8 cellular contexts compared by ENCODE assay signal in the genomic region with DNA sequence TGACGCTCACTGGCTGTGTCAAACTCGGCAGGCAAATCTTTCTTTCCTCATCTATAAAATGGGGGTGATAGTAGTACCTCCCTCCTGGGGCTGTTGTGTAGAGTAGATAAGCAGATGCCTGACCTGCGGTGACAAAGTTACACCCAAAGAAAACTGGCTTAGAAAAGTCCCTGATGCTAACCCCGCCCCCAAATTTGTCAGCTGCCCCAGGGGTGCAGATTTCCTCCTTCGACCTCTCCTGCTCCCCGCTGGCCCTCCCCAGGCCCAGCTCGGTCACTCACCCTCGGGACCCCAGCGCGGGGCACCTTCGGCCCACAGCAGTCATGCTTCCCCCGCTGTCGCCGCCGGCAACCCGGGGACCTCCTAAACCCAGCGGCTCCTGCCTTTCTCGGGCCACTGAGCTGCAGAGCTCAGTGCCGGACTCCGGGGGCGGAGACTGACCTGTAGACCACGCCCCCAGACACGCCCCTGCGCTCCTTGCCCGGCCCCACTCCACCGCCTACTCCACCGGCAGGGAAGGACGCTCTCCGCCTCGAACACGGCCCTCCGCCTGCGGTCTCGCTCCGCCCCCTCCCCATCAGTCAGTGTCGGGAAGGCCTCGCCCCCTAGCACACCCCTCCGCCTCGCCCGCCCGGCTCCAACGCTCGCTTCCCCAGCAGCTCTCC. TPM values are rescaled to one million over a fixed set of nuclear protein-coding genes. Genes with fewer than 3 reads are reported as not detected.
DNase-seq lines count a peak whose midpoint lies in the region; ATAC-seq and TF ChIP-seq lines count a peak whose summit lies in the region.

No MANE protein-coding gene starts in this region.

- DNase-seq in NCI-H1105 treated with DMSO at 0.1 percent for 48 hours (lab: John Stamatoyannopoulos, UW) (peak; percentile 93), SW 1271 (lab: John Stamatoyannopoulos, UW) (peak; percentile 91 to 97), adipocyte (ENCODE audit: low read depth) (peak; percentile 97), heart left ventricle (peak; percentile 98 to 100 (median 99)), trophoblast cell (peak; percentile 98), transverse colon (peak; percentile 99)

- no peak overlapping the region for H4K8ac ChIP-seq in trophoblast cell (ENCODE audit: low read depth, low read length)

- H3K27ac ChIP-seq in heart left ventricle (peak overlapping the region; percentile 70 to 96 (median 84)), trophoblast cell (ENCODE audit: low read depth, low read length) (no peak overlapping the region), transverse colon (peak overlapping the region; percentile 62 to 81 (median 76))

- peak overlapping the region; percentile 54 for H3K9ac ChIP-seq in adipocyte (ENCODE audit: low read length)
- H3K9ac ChIP-seq in trophoblast cell (ENCODE audit: low read length): no peak overlapping the region

- H3K36me3 ChIP-seq in adipocyte (ENCODE audit: control insufficient read depth, insufficient read depth, low read length, severe bottlenecking) (no peaks in the 10 kb centered on the region), heart left ventricle (peaks cover 0 to 24% (median 8%) of the 10 kb centered on the region in 9 donors), trophoblast cell (ENCODE audit: control insufficient read depth in 1 of 2, insufficient read depth in 2 of 2, low read length in 2 of 2) (no peaks in the 10 kb centered on the region), transverse colon (no peaks in the 10 kb centered on the region)

- peaks cover 6% of the 10 kb centered on the region for H3K4me1 ChIP-seq in adipocyte (ENCODE audit: control insufficient read depth, insufficient read depth, low read length)
- peaks cover 0 to 74% (median 26%) of the 10 kb centered on the region in 12 donors for H3K4me1 ChIP-seq in heart left ventricle
- H3K4me1 ChIP-seq in trophoblast cell (ENCODE audit: control insufficient read depth in 1 of 2, insufficient read depth in 2 of 2, low read length in 2 of 2): peaks cover 5 to 16% of the 10 kb centered on the region in 2 experiments
- H3K4me1 ChIP-seq in transverse colon: peaks cover 0 to 34% (median 11%) of the 10 kb centered on the region in 4 donors

- WGBS in heart left ventricle, 4 donors: 1 to 3% (median 3%) methylated on average over 35 to 43 of the region's 43 CpGs
- WGBS in trophoblast cell (ENCODE audit: extremely low coverage, insufficient coverage, insufficient read length): no CpG with 5 or more reads among the region's 43 CpGs
- WGBS in transverse colon (ENCODE audit: low coverage in 1 of 2), 2 donors: 0% methylated on average over 32 of the region's 43 CpGs; no CpG with 5 or more reads in 1 of the 2 donors

- H3K4me3 ChIP-seq in adipocyte (ENCODE audit: low read length) (peak overlapping the region; percentile 78), heart left ventricle (peak overlapping the region; percentile 33 to 89 (median 66)), trophoblast cell (ENCODE audit: low read depth, low read length) (peak overlapping the region; percentile 59), transverse colon (peak overlapping the region in 3 of 4 donors; percentile 32 to 56 (median 42))

- no peaks in the 10 kb centered on the region for H3K79me1 ChIP-seq in trophoblast cell (ENCODE audit: low read length)

- TF ChIP-seq CTCF in heart left ventricle (IDR thresholded peaks at IDR 0.05) (peak in 1 of 12 donors; percentile 4), transverse colon (IDR thresholded peaks at IDR 0.05) (no peak)

- no peak overlapping the region for H2BK12ac ChIP-seq in trophoblast cell (ENCODE audit: low read length)

- no peak overlapping the region for H3K14ac ChIP-seq in trophoblast cell (ENCODE audit: low read length)

- peak; percentile 28 for TF ChIP-seq POLR2A in GM10847 (IDR thresholded peaks at IDR 0.05; ENCODE audit: extremely low read depth, insufficient read length)
- peak in 1 of 2 donors; percentile 91 for TF ChIP-seq POLR2A in heart left ventricle (IDR thresholded peaks at IDR 0.05)
- TF ChIP-seq POLR2A in transverse colon (IDR thresholded peaks at IDR 0.05): peak; percentile 36

- H3K4me2 ChIP-seq in trophoblast cell (ENCODE audit: low read length): peak overlapping the region; percentile 58

- no peak overlapping the region for H3K18ac ChIP-seq in trophoblast cell (ENCODE audit: low read length)

- no peak overlapping the region for H4K12ac ChIP-seq in trophoblast cell (ENCODE audit: low read depth, low read length)

- H3K4ac ChIP-seq in trophoblast cell (ENCODE audit: low read depth, low read length): no peak overlapping the region

- TF ChIP-seq EP300 in transverse colon (IDR thresholded peaks at IDR 0.05; ENCODE audit: low read depth): no peak

- H3K79me2 ChIP-seq in trophoblast cell (ENCODE audit: control insufficient read depth, insufficient read depth, low read length, poor library complexity): no peaks in the 10 kb centered on the region

- no peak overlapping the region for H4K91ac ChIP-seq in trophoblast cell (ENCODE audit: low read depth, low read length)

- no peak overlapping the region for H2AFZ ChIP-seq in trophoblast cell (ENCODE audit: insufficient read depth, low read length, poor library complexity)

- no peak overlapping the region for H2AK5ac ChIP-seq in trophoblast cell (ENCODE audit: low read length)

- ATAC-seq in HG02678 (IDR thresholded peaks at IDR 0.05; ENCODE audit: unreplicated experiment): peak; percentile 88
- ATAC-seq in heart left ventricle: peak; percentile 94 to 98 (median 96)

- no peaks in the 10 kb centered on the region for H3K9me3 ChIP-seq in adipocyte (ENCODE audit: control insufficient read depth, low read length)
- H3K9me3 ChIP-seq in heart left ventricle: no peaks in the 10 kb centered on the region
- no peaks in the 10 kb centered on the region for H3K9me3 ChIP-seq in trophoblast cell (ENCODE audit: insufficient read depth, low read depth, low read length)
- no peaks in the 10 kb centered on the region for H3K9me3 ChIP-seq in transverse colon

- intact Hi-C loops in heart left ventricle (cut with DNase I): no loop called here
- intact Hi-C loops in transverse colon (cut with DNase I; ENCODE audit: low total_unique reads): no loop called here

- in situ Hi-C loops in transverse colon (cut with MboI; ENCODE audit: low pct_ligation_motif_present in 1 of 4, low pct_unique_long_range_greater_than_20kb in 1 of 4, low sequenced_read_pairs in 3 of 4): no loop called here

- H3K27me3 ChIP-seq in adipocyte (replicated peaks; ENCODE audit: control insufficient read depth, insufficient read depth, low read length) (peaks cover 17% of the 10 kb centered on the region), heart left ventricle (no peaks in the 10 kb centered on the region), trophoblast cell (ENCODE audit: insufficient read depth, low read length) (no peaks in the 10 kb centered on the region), transverse colon (no peaks in the 10 kb centered on the region)

- no peak overlapping the region for H3K23ac ChIP-seq in trophoblast cell (ENCODE audit: low read length)

- H2BK120ac ChIP-seq in trophoblast cell (ENCODE audit: insufficient read depth, low read length, poor library complexity): no peak overlapping the region

- no peak overlapping the region for H2BK5ac ChIP-seq in trophoblast cell (ENCODE audit: low read depth, low read length, poor library complexity)

RNA-seq across cellular contexts. Expression of gene SH2D3C, which starts 7.4 kb away (rescaled TPM):
- total RNA-seq in heart left ventricle: 10 to 100 TPM; 13.7 to 38.9 (median 16.9) TPM
- polyA plus RNA-seq in heart left ventricle: 10 to 100 TPM; 21.1 to 24.8 TPM
- 0.40 and 0.65 TPM in 2 replicates for polyA plus RNA-seq in trophoblast cell (2013)
- total RNA-seq in transverse colon: 10 to 100 TPM in 1 of 4 donors, 1 to 10 TPM in 3; 2.6 to 10.1 (median 3.9) TPM

RNA-seq across cellular contexts. Expression of gene CDK9, which starts 14.8 kb away (rescaled TPM):
- total RNA-seq in heart left ventricle (10 to 100 TPM; 35.6 to 60.3 (median 47.8) TPM), transverse colon (10 to 100 TPM; 32.6 to 78.9 (median 49.3) TPM)
- 10 to 100 TPM; 26.2 to 30.4 TPM for polyA plus RNA-seq in heart left ventricle
- polyA plus RNA-seq in trophoblast cell (2013): 36.0 and 38.6 TPM in 2 replicates

RNA-seq across cellular contexts. Expression of gene FPGS, which starts 31.6 kb away (rescaled TPM):
- total RNA-seq in heart left ventricle: 10 to 100 TPM; 39.9 to 55.1 (median 41.5) TPM
- 10 to 100 TPM; 36.8 to 50.1 TPM for polyA plus RNA-seq in heart left ventricle
- 21.9 and 22.3 TPM in 2 replicates for polyA plus RNA-seq in trophoblast cell (2013)
- 100 to 1,000 TPM in 1 of 4 donors, 10 to 100 TPM in 3; 31.4 to 144 (median 74.8) TPM for total RNA-seq in transverse colon

RNA-seq across cellular contexts. Expression of gene TOR2A, which starts 35.9 kb away (rescaled TPM):
- total RNA-seq in heart left ventricle: 1 to 10 TPM; 1.7 to 9.2 (median 3.3) TPM
- polyA plus RNA-seq in heart left ventricle: 1 to 10 TPM; 3.4 to 5.2 TPM
- polyA plus RNA-seq in trophoblast cell (2013): 11.8 and 11.9 TPM in 2 replicates
- 100 to 1,000 TPM in 1 of 4 donors, 10 to 100 TPM in 3; 31.4 to 126 (median 48.1) TPM for total RNA-seq in transverse colon

RNA-seq across cellular contexts. Expression of gene TTC16, which starts 55.2 kb away (rescaled TPM):
- under 1 TPM in 8 of 9 donors, not detected in 1; 0.09 to 0.61 (median 0.24) TPM for total RNA-seq in heart left ventricle
- under 1 TPM in 1 of 2 donors, not detected in 1; 0.34 TPM for polyA plus RNA-seq in heart left ventricle
- 0.01 TPM in 2 replicates for polyA plus RNA-seq in trophoblast cell (2013)
- not detected for total RNA-seq in transverse colon
